ENCODE assay signal across 15 cellular contexts in the genomic region with DNA sequence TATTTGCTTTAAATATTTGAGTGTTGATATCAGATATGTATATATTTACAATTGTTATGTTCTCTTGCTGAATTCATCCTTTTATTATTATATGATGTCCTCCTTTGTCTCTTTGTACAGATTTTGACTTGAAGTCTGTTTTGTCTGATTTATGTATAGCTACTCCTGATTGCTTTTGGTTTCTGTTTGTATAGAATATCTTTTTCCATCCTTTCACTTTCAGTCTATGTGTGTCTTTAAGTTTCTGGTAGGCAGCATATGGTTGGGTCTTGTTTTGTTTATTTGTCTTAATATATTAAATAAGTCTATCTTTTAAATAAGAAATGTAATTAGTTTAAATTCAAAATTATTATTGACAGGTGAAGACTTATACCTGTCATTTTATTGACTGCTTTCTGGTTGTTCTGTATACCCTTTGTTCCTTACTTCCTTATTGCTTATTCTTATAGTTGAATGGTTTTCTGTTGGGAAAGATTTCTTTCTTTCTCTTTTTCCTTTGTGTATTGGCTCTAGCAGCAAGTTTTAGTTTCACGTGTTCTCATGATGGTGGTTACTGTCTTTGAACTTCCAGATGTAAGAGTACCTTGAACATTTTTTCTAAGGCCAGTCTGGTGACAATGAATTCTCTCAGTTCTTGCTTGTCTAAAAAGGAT. TPM values are rescaled to one million over a fixed set of nuclear protein-coding genes. Genes with fewer than 3 reads are reported as not detected.
DNase-seq lines count a peak whose midpoint lies in the region; ATAC-seq and TF ChIP-seq lines count a peak whose summit lies in the region.
"Had no signal": no experiment of that assay in that cellular context is flagged by ENCODE, and none has a peak within 500 bp of the region (broad histone marks: within the 10 kb centered on the region; RNA-seq: fewer than 3 reads in every experiment).

No MANE protein-coding gene starts in this region.

- H3F3A ChIP-seq in MM.1S (ENCODE audit: insufficient read depth, low read length), result peaks cover 6% of the 10 kb centered on the region; the same call in 1 of the 2 replicates

- H2AFZ ChIP-seq in MM.1S (ENCODE audit: low read length), result no peak overlapping the region
- H2AFZ ChIP-seq: parathyroid adenoma had no signal

- 0 out of 2 replicates have a peak, but pooled peaks cover 8% of the 10 kb centered on the region for H3K79me2 ChIP-seq in MM.1S (ENCODE audit: low read length)
- H3K79me2 ChIP-seq: parathyroid adenoma had no signal

- H3K4me3 ChIP-seq in MM.1S (ENCODE audit: low read length) (no peak overlapping the region), brain microvascular endothelial cell (ENCODE audit: low read depth, low read length) (no peak overlapping the region)
- H3K4me3 ChIP-seq: BLaER1 had no signal

- intact Hi-C loops in left colon (cut with DNase I, micrococcal nuclease), result no loop called here

- H3K9me2 ChIP-seq in MM.1S (replicated peaks; ENCODE audit: insufficient read depth, low read length), result no peaks in the 10 kb centered on the region

- DNase-seq in MM.1S (peak; percentile 54), left colon (no peak), brain microvascular endothelial cell (no peak)
- no peak for DNase-seq in stimulated activated CD8-positive, alpha-beta memory T cell treated with anti-CD3 and anti-CD28 coated beads, Interleukin-4, amount 100 ng/mL, for 48 hours
- DNase-seq: activated naive CD4-positive, alpha-beta T cell treated with anti-CD3 and anti-CD28 coated beads, Interleukin-2, amount 50 U/mL, for 16 hours; DMS79 treated with DMSO at 0.1 percent for 48 hours; hypothalamus; NCI-H1092 treated with DMSO at 0.1 percent for 48 hours; Right ventricle myocardium superior had no signal

- no peak overlapping the region for H3K27ac ChIP-seq in MM.1S (ENCODE audit: low read length)
- no peak overlapping the region for H3K27ac ChIP-seq in brain microvascular endothelial cell
- H3K27ac ChIP-seq: BLaER1, parathyroid adenoma had no signal

- no peak overlapping the region for H3K4me2 ChIP-seq in MM.1S (ENCODE audit: low read depth, low read length)
- H3K4me2 ChIP-seq: BLaER1 had no signal

- ATAC-seq in GM18517 (IDR thresholded peaks at IDR 0.05; ENCODE audit: unreplicated experiment) (peak; percentile 80), GM21529 (IDR thresholded peaks at IDR 0.05; ENCODE audit: unreplicated experiment) (peak; percentile 61), left colon (peak; percentile 59), HG02840 (IDR thresholded peaks at IDR 0.05; ENCODE audit: low FRiP score, unreplicated experiment) (no peak)
- ATAC-seq: HepG2 had no signal

- TF ChIP-seq CTCF in MM.1S (IDR thresholded peaks at IDR 0.05; ENCODE audit: low read length), result no peak
- no peak for TF ChIP-seq CTCF in brain microvascular endothelial cell (IDR thresholded peaks at IDR 0.05; ENCODE audit: low read depth, low read length, missing control alignments)

- H3K27me3 ChIP-seq in MM.1S (replicated peaks; ENCODE audit: insufficient read depth, low read length) (no peaks in the 10 kb centered on the region), brain microvascular endothelial cell (replicated peaks) (no peaks in the 10 kb centered on the region)
- H3K27me3 ChIP-seq: BLaER1 had no signal

- H4K20me1 ChIP-seq in MM.1S (ENCODE audit: insufficient read depth, low read length), result no peaks in the 10 kb centered on the region
- H4K20me1 ChIP-seq: BLaER1 had no signal

- H3K36me3 ChIP-seq in MM.1S (replicated peaks; ENCODE audit: insufficient read depth, low read length), result peaks cover 14% of the 10 kb centered on the region
- no peaks in the 10 kb centered on the region for H3K36me3 ChIP-seq in brain microvascular endothelial cell (replicated peaks)

- no peak overlapping the region for H3K9ac ChIP-seq in MM.1S (ENCODE audit: low read length)
- H3K9ac ChIP-seq: BLaER1, parathyroid adenoma had no signal

- in situ Hi-C loops in brain microvascular endothelial cell (cut with HindIII; ENCODE audit: low pct_ligation_motif_present, low sequenced_read_pairs), result no loop called here

- H3K9me3 ChIP-seq in MM.1S (replicated peaks; ENCODE audit: insufficient read depth, low read length), result no peaks in the 10 kb centered on the region

- H3K4me1 ChIP-seq in MM.1S (ENCODE audit: low read length), result peaks cover 6% of the 10 kb centered on the region; the same call in 1 of the 2 replicates
- H3K4me1 ChIP-seq: BLaER1, parathyroid adenoma had no signal

RNA-seq across cellular contexts. Expression of a gene that starts 31.1 kb away (rescaled TPM):
- total RNA-seq in left colon, result 10 to 100 TPM; 13.2 to 15.8 TPM
